ENCODE assay signal across 8 cellular contexts in genomic region chr4:1410491-1411325, GRCh38. TPM values are rescaled to one million over a fixed set of nuclear protein-coding genes. Genes with fewer than 3 reads are reported as not detected.
DNase-seq lines count a peak whose midpoint lies in the region; ATAC-seq and TF ChIP-seq lines count a peak whose summit lies in the region.

No MANE protein-coding gene starts in this region.

- H3K4me3 ChIP-seq in breast epithelium (no peak overlapping the region), left lung (no peak overlapping the region), upper lobe of right lung (no peak overlapping the region)

- no peaks in the 10 kb centered on the region for H3K36me3 ChIP-seq in breast epithelium
- H3K36me3 ChIP-seq in left lung = no peaks in the 10 kb centered on the region
- H3K36me3 ChIP-seq in upper lobe of right lung = no peaks in the 10 kb centered on the region

- ATAC-seq in left lung (peak; percentile 91), upper lobe of right lung (peak; percentile 66), HG03095 (IDR thresholded peaks at IDR 0.05; ENCODE audit: unreplicated experiment) (no peak)

- no peak overlapping the region for H3K27ac ChIP-seq in breast epithelium
- H3K27ac ChIP-seq in left lung = no peak overlapping the region
- H3K27ac ChIP-seq in upper lobe of right lung = no peak overlapping the region

- TF ChIP-seq POLR2A in breast epithelium (IDR thresholded peaks at IDR 0.05) = no peak

- H3K4me1 ChIP-seq in breast epithelium (no peaks in the 10 kb centered on the region), left lung (no peaks in the 10 kb centered on the region), upper lobe of right lung (no peaks in the 10 kb centered on the region)

- H3K27me3 ChIP-seq in breast epithelium = peaks cover 0 to 96% of the 10 kb centered on the region in 2 donors
- H3K27me3 ChIP-seq in left lung = peaks cover 90 to 100% of the 10 kb centered on the region in 2 donors
- H3K27me3 ChIP-seq in upper lobe of right lung = peaks cover 90% of the 10 kb centered on the region

- DNase-seq in GM04504 (ENCODE audit: low read depth) (peak; percentile 3), RKO (ENCODE audit: low spot score) (peak; percentile 57), breast epithelium (ENCODE audit: low spot score in 2 of 2) (peak; percentile 11 to 51), left lung (peak; percentile 51 to 83), upper lobe of right lung (peak; percentile 71), NCI-H1092 (lab: John Stamatoyannopoulos, UW) (no peak), globus pallidus (ENCODE audit: low spot score) (no peak)

- H3K9me3 ChIP-seq in breast epithelium = no peaks in the 10 kb centered on the region
- no peaks in the 10 kb centered on the region for H3K9me3 ChIP-seq in left lung
- no peaks in the 10 kb centered on the region for H3K9me3 ChIP-seq in upper lobe of right lung

- TF ChIP-seq CTCF in breast epithelium (IDR thresholded peaks at IDR 0.05) (no peak), left lung (IDR thresholded peaks at IDR 0.05) (no peak), upper lobe of right lung (IDR thresholded peaks at IDR 0.05) (no peak)

- intact Hi-C loops in breast epithelium (cut with DNase I; ENCODE audit: low total_unique reads) (no loop called here), left lung (cut with DNase I) (no loop called here), upper lobe of right lung (cut with DNase I) (no loop called here)

RNA-seq across cellular contexts. Expression of gene NKX1-1, which starts 4.5 kb away (rescaled TPM):
- total RNA-seq in breast epithelium = not detected
- not detected for total RNA-seq in left lung
- total RNA-seq in upper lobe of right lung = not detected

Comparison
In these comparisons a context has a peak if more than half of its experiments do, and no peak if none do; other contexts are left out.
1. DNase-seq: peak in GM04504 (single experiment), RKO (single experiment), breast epithelium (2 of 2), left lung (2 of 2) and upper lobe of right lung (single experiment); none in NCI-H1092 (single experiment) and globus pallidus (single experiment).